ENCODE assay signal across 8 cellular contexts in genomic region chr19:42253245-42254082, GRCh38. TPM values are rescaled to one million over a fixed set of nuclear protein-coding genes. Genes with fewer than 3 reads are reported as not detected.
DNase-seq lines count a peak whose midpoint lies in the region; ATAC-seq, FAIRE-seq and TF ChIP-seq lines count a peak whose summit lies in the region.

No MANE protein-coding gene starts in this region.

- peak overlapping the region; percentile 79 to 97 (median 97) for H3K27ac Mint-ChIP-seq in CD4-positive, CD25-positive, alpha-beta regulatory T cell
- H3K27ac Mint-ChIP-seq in activated CD8-positive, alpha-beta T cell treated with anti-CD3 and anti-CD28 coated beads for 36 hours, result peak overlapping the region; percentile 91
- H3K27ac Mint-ChIP-seq in mesothelial cell of epicardium, result peak overlapping the region; percentile 96
- peak overlapping the region; percentile 95 for H3K27ac Mint-ChIP-seq in stimulated activated memory B cell treated with anti-CD40 and anti-IgM and Interleukin-4, amounts not matched to agents 10 μg/mL and 1 μg/mL and 100 μg/mL, for 72 hours

- peak overlapping the region; percentile 91 for H4K8ac ChIP-seq in H1 (ENCODE audit: extremely low read depth, insufficient read depth, low read length)

- no peak overlapping the region for H3K23ac ChIP-seq in H1 (ENCODE audit: insufficient read length)

- no peaks in the 10 kb centered on the region for H3K36me3 Mint-ChIP-seq in CD4-positive, CD25-positive, alpha-beta regulatory T cell
- peaks cover 24% of the 10 kb centered on the region for H3K36me3 Mint-ChIP-seq in activated CD8-positive, alpha-beta T cell treated with anti-CD3 and anti-CD28 coated beads for 36 hours (ENCODE audit: low read depth)
- peaks cover 4% of the 10 kb centered on the region for H3K36me3 Mint-ChIP-seq in mesothelial cell of epicardium
- H3K36me3 Mint-ChIP-seq in stimulated activated memory B cell treated with anti-CD40 and anti-IgM and Interleukin-4, amounts not matched to agents 10 μg/mL and 1 μg/mL and 100 μg/mL, for 72 hours, result peaks cover 6% of the 10 kb centered on the region

- no peak for TF ChIP-seq CTCF in activated CD8-positive, alpha-beta T cell treated with anti-CD3 and anti-CD28 coated beads for 36 hours (IDR thresholded peaks at IDR 0.05)
- TF ChIP-seq CTCF in H1 (IDR thresholded peaks at IDR 0.05; ENCODE audit: control extremely low read depth in 1 of 3, insufficient read depth in 1 of 3, low read depth in 1 of 3, low read length in 3 of 3) (no peak), mesothelial cell of epicardium (IDR thresholded peaks at IDR 0.05; ENCODE audit: unreplicated experiment) (no peak)

- WGBS in H1 (ENCODE audit: extremely low coverage in 1 of 2, insufficient coverage in 1 of 2, insufficient read length in 1 of 2, insufficient replicate concordance in 2 of 2, low coverage in 1 of 2, low lambda C conversion rate in 2 of 2, missing lambda C conversion rate in 1 of 2), 2 experiments, result 1% methylated on average over 17 of the region's 71 CpGs; no CpG with 5 or more reads in 1 of the 2 experiments

- H3K79me1 ChIP-seq in H1 (ENCODE audit: low read depth, low read length), result peaks cover 15% of the 10 kb centered on the region

- H2BK5ac ChIP-seq in H1 (ENCODE audit: low read depth, low read length), result peak overlapping the region; percentile 97

- POLR2A ChIA-PET in activated CD8-positive, alpha-beta T cell treated with anti-CD3 and anti-CD28 coated beads for 36 hours (lab: Charles Lee), result interaction anchor here (0.6 to 15.0 kb wide), 4 partner anchors 17 to 292 kb away, joined by 3 to 119 read pairs (median 10); no protein-coding TSS in a partner anchor
- POLR2A ChIA-PET in H1 (lab: Charles Lee; ENCODE audit: partially characterized antibody), result interaction anchor here (1.3 to 4.4 kb wide), 2 partner anchors 26 to 32 kb away, joined by 3 to 15 read pairs; no protein-coding TSS in a partner anchor

- H3K9ac ChIP-seq in H1 (replicated peaks in 1 of 4; ENCODE audit: extremely low read depth in 1 of 4, low read depth in 3 of 4, low read length in 3 of 4), result peak overlapping the region in 3 of 4 experiments; percentile 41 to 80 (median 61); a peak in 6 of 7 replicates

- H4K91ac ChIP-seq in H1 (replicated peaks; ENCODE audit: insufficient read length, low read length), result peak overlapping the region; percentile 58

- H3K14ac ChIP-seq in H1 (ENCODE audit: insufficient read length), result no peak overlapping the region

- no peak overlapping the region for H2AK5ac ChIP-seq in H1 (ENCODE audit: low read depth, low read length)

- peak overlapping the region; percentile 77 to 87 for H3K4me2 ChIP-seq in H1 (ENCODE audit: insufficient read depth in 1 of 2, low read depth in 2 of 2, low read length in 2 of 2)

- H3K4ac ChIP-seq in H1 (replicated peaks; ENCODE audit: insufficient read length, low read depth, low read length), result no peak overlapping the region

- H3K27me3 Mint-ChIP-seq in CD4-positive, CD25-positive, alpha-beta regulatory T cell, result peaks cover 12% of the 10 kb centered on the region
- peaks cover 5% of the 10 kb centered on the region for H3K27me3 Mint-ChIP-seq in activated CD8-positive, alpha-beta T cell treated with anti-CD3 and anti-CD28 coated beads for 36 hours
- H3K27me3 Mint-ChIP-seq in mesothelial cell of epicardium (ENCODE audit: low read depth), result no peaks in the 10 kb centered on the region
- peaks cover 16% of the 10 kb centered on the region for H3K27me3 Mint-ChIP-seq in stimulated activated memory B cell treated with anti-CD40 and anti-IgM and Interleukin-4, amounts not matched to agents 10 μg/mL and 1 μg/mL and 100 μg/mL, for 72 hours

- CTCF ChIA-PET in activated CD8-positive, alpha-beta T cell treated with anti-CD3 and anti-CD28 coated beads for 36 hours (lab: Charles Lee), result interaction anchor here (4.1 kb wide), 1 partner anchor 25 kb away, joined by 29 read pairs; no protein-coding TSS in a partner anchor
- CTCF ChIA-PET in H1 (lab: Charles Lee; ENCODE audit: partially characterized antibody), result interaction anchor here (11.8 kb wide), 1 partner anchor 39 kb away, joined by 155 read pairs; no protein-coding TSS in a partner anchor

- peak overlapping the region; percentile 97 for H3K18ac ChIP-seq in H1 (ENCODE audit: extremely low read depth, low read length)

- 0 out of 2 replicates have a peak overlapping the region, but pooled peaks have one; percentile 80 for H2BK12ac ChIP-seq in H1 (ENCODE audit: low read depth, low read length)

- H3K27ac ChIP-seq in CD4-positive, CD25-positive, alpha-beta regulatory T cell (ENCODE audit: insufficient read depth, low read length, poor library complexity, severe bottlenecking), result peak overlapping the region; percentile 96
- H3K27ac ChIP-seq in H1 (ENCODE audit: low read depth, low read length), result peak overlapping the region; percentile 89

- peaks cover 13% of the 10 kb centered on the region; the same call in 1 of the 2 replicates for H3K23me2 ChIP-seq in H1 (ENCODE audit: low read depth, low read length)

- peaks cover 0 to 43% (median 16%) of the 10 kb centered on the region in 4 donors for H3K4me1 Mint-ChIP-seq in CD4-positive, CD25-positive, alpha-beta regulatory T cell
- peaks cover 30% of the 10 kb centered on the region for H3K4me1 Mint-ChIP-seq in activated CD8-positive, alpha-beta T cell treated with anti-CD3 and anti-CD28 coated beads for 36 hours (ENCODE audit: low read depth)
- peaks cover 29% of the 10 kb centered on the region for H3K4me1 Mint-ChIP-seq in mesothelial cell of epicardium
- peaks cover 41% of the 10 kb centered on the region for H3K4me1 Mint-ChIP-seq in stimulated activated memory B cell treated with anti-CD40 and anti-IgM and Interleukin-4, amounts not matched to agents 10 μg/mL and 1 μg/mL and 100 μg/mL, for 72 hours

- no peaks in the 10 kb centered on the region for H3K27me3 ChIP-seq in CD4-positive, CD25-positive, alpha-beta regulatory T cell (ENCODE audit: control insufficient read depth, insufficient read depth, low read length)
- peaks cover 0 to 3% (median 2%) of the 10 kb centered on the region in 4 experiments; a peak in 2 of 7 replicates for H3K27me3 ChIP-seq in H1 (replicated peaks in 1 of 4; ENCODE audit: control insufficient read depth in 3 of 4, extremely low read depth in 1 of 4, insufficient read depth in 3 of 4, low read length in 3 of 4)

- H4K5ac ChIP-seq in H1 (ENCODE audit: insufficient read length, low read depth, low read length), result peak overlapping the region; percentile 81

- TF ChIP-seq EP300 in H1 (IDR thresholded peaks at IDR 0.05; ENCODE audit: borderline replicate concordance in 1 of 2, low read depth in 2 of 2, low read length in 2 of 2), result no peak

- intact Hi-C loops in activated CD8-positive, alpha-beta T cell treated with anti-CD3 and anti-CD28 coated beads for 36 hours (cut with micrococcal nuclease), result loop anchor here (2.0 kb wide), 1 partner anchor 15 kb away; the partner anchor contains the start of gene CIC

- no peak for TF ChIP-seq RAD21 in H1 (IDR thresholded peaks at IDR 0.05 in 1 of 2, conservative IDR thresholded peaks at IDR 0.05 in 1 of 2; ENCODE audit: low read depth in 2 of 2, low read length in 2 of 2)

- H2BK120ac ChIP-seq in H1 (replicated peaks; ENCODE audit: low read depth, low read length), result no peak overlapping the region

- H3K9me3 Mint-ChIP-seq in CD4-positive, CD25-positive, alpha-beta regulatory T cell, result no peaks in the 10 kb centered on the region
- H3K9me3 Mint-ChIP-seq in activated CD8-positive, alpha-beta T cell treated with anti-CD3 and anti-CD28 coated beads for 36 hours, result no peaks in the 10 kb centered on the region
- no peaks in the 10 kb centered on the region for H3K9me3 Mint-ChIP-seq in mesothelial cell of epicardium
- no peaks in the 10 kb centered on the region for H3K9me3 Mint-ChIP-seq in stimulated activated memory B cell treated with anti-CD40 and anti-IgM and Interleukin-4, amounts not matched to agents 10 μg/mL and 1 μg/mL and 100 μg/mL, for 72 hours

- H3K4me3 Mint-ChIP-seq in CD4-positive, CD25-positive, alpha-beta regulatory T cell, result peak overlapping the region; percentile 91 to 97 (median 94)
- peak overlapping the region; percentile 95 for H3K4me3 Mint-ChIP-seq in activated CD8-positive, alpha-beta T cell treated with anti-CD3 and anti-CD28 coated beads for 36 hours
- H3K4me3 Mint-ChIP-seq in mesothelial cell of epicardium, result peak overlapping the region; percentile 88
- H3K4me3 Mint-ChIP-seq in stimulated activated memory B cell treated with anti-CD40 and anti-IgM and Interleukin-4, amounts not matched to agents 10 μg/mL and 1 μg/mL and 100 μg/mL, for 72 hours, result peak overlapping the region; percentile 98

- peak in 1 of 2 experiments; percentile 72; a peak in 1 of 3 replicates for TF ChIP-seq POLR2A in H1 (IDR thresholded peaks at IDR 0.05; ENCODE audit: control extremely low read depth in 1 of 2, low read depth in 2 of 2, low read length in 2 of 2)

- H3K4me1 ChIP-seq in CD4-positive, CD25-positive, alpha-beta regulatory T cell (ENCODE audit: control insufficient read depth, insufficient read depth, low read length, poor library complexity, severe bottlenecking), result peaks cover 38% of the 10 kb centered on the region
- H3K4me1 ChIP-seq in H1 (replicated peaks in 1 of 4; ENCODE audit: control insufficient read depth in 3 of 4, insufficient read depth in 4 of 4, low read length in 3 of 4), result peaks cover 11 to 29% (median 21%) of the 10 kb centered on the region in 4 experiments

- H2AFZ ChIP-seq in H1 (ENCODE audit: low read length), result no peak overlapping the region

- H2BK20ac ChIP-seq in H1 (ENCODE audit: low read length), result no peak overlapping the region

- H2BK15ac ChIP-seq in H1 (ENCODE audit: low read length), result no peak overlapping the region

- peaks cover 4 to 33% of the 10 kb centered on the region in 2 experiments; a peak in 3 of 4 replicates for H3K79me2 ChIP-seq in H1 (ENCODE audit: control insufficient read depth in 1 of 2, insufficient read depth in 2 of 2, low read length in 2 of 2)

- H3K4me3 ChIP-seq in CD4-positive, CD25-positive, alpha-beta regulatory T cell (ENCODE audit: low read depth, low read length), result peak overlapping the region; percentile 37
- H3K4me3 ChIP-seq in H1 (ENCODE audit: extremely low read depth in 1 of 4, insufficient read depth in 2 of 4, low read depth in 3 of 4, low read length in 4 of 4), result peak overlapping the region; percentile 61 to 99 (median 75)

- H3K9me3 ChIP-seq in CD4-positive, CD25-positive, alpha-beta regulatory T cell (ENCODE audit: control insufficient read depth in 2 of 2, low read length in 2 of 2), result no peaks in the 10 kb centered on the region
- H3K9me3 ChIP-seq in H1 (ENCODE audit: insufficient read depth in 2 of 2, low read depth in 1 of 2, low read length in 1 of 2), result no peaks in the 10 kb centered on the region

- no peak for FAIRE-seq in H1 (lab: Jason Lieb, UNC)

- peak; percentile 45 to 69 (median 57) for DNase-seq in CD4-positive, CD25-positive, alpha-beta regulatory T cell
- DNase-seq in NCI-H526 (lab: John Stamatoyannopoulos, UW) (peak; percentile 66 to 89), H1 (ENCODE audit: low read depth in 1 of 2, low spot score in 2 of 2) (peak in 1 of 2 experiments; percentile 81), mesothelial cell of epicardium (ENCODE audit: low spot score in 2 of 2, unreplicated experiment in 2 of 2) (peak; percentile 62 to 75), inferior parietal cortex (ENCODE audit: extremely low spot score) (no peak)
- DNase-seq in activated CD8-positive, alpha-beta T cell treated with anti-CD3 and anti-CD28 coated beads for 36 hours, result peak; percentile 74

- H4K20me1 ChIP-seq in H1 (replicated peaks in 1 of 2; ENCODE audit: control insufficient read depth in 1 of 2, insufficient read depth in 2 of 2, low read length in 2 of 2), result peaks cover 6 to 18% of the 10 kb centered on the region in 2 experiments

- peak overlapping the region; percentile 70 for H3K56ac ChIP-seq in H1 (replicated peaks; ENCODE audit: insufficient read length, low read depth, low read length)

- peak; percentile 10 to 14 for ATAC-seq in CD4-positive, CD25-positive, alpha-beta regulatory T cell (ENCODE audit: low read depth in 2 of 2)
- ATAC-seq in GM21786 (IDR thresholded peaks at IDR 0.05; ENCODE audit: unreplicated experiment), result peak; percentile 13
- ATAC-seq in activated CD8-positive, alpha-beta T cell treated with anti-CD3 and anti-CD28 coated beads for 36 hours, result peak; percentile 17
- ATAC-seq in stimulated activated memory B cell treated with anti-CD40 and anti-IgM and Interleukin-4, amounts not matched to agents 10 μg/mL and 1 μg/mL and 100 μg/mL, for 72 hours, result peak; percentile 50

- H3K36me3 ChIP-seq in CD4-positive, CD25-positive, alpha-beta regulatory T cell (ENCODE audit: control insufficient read depth, insufficient read depth, low read length), result no peaks in the 10 kb centered on the region
- peaks cover 0 to 18% (median 4%) of the 10 kb centered on the region in 4 experiments; a peak in 4 of 8 replicates for H3K36me3 ChIP-seq in H1 (ENCODE audit: control insufficient read depth in 2 of 4, insufficient read depth in 4 of 4, low read length in 3 of 4)

RNA-seq across cellular contexts. Expression of gene ERF, which starts 1.5 kb away (rescaled TPM):
- 96.4 TPM for total RNA-seq in CD4-positive, CD25-positive, alpha-beta regulatory T cell
- 1 to 10 TPM; 1.4 to 7.5 (median 2.6) TPM for polyA plus RNA-seq in CD4-positive, CD25-positive, alpha-beta regulatory T cell
- total RNA-seq in activated CD8-positive, alpha-beta T cell treated with anti-CD3 and anti-CD28 coated beads for 36 hours, result 10 to 100 TPM; 60.0 to 69.2 TPM
- total RNA-seq in H1 (2021; fragmentation: NEBNext Ultra II Directional; extraction: Animal tissue kit (Norgen Biotek cat#: 25700)), result 62.7 and 73.9 TPM in 2 replicates
- polyA plus RNA-seq in H1 (2011; rRNA removed), result 43.7 and 67.6 TPM in 2 replicates
- polyA plus RNA-seq in H1 (2011; cell fraction: cytosol; rRNA removed), result 45.9 TPM
- polyA plus RNA-seq in H1 (2011; cell fraction: nucleus; rRNA removed), result 144 TPM
- 39.2 to 53.3 TPM (median 50.3 TPM) in 4 replicates for polyA plus RNA-seq in H1 (2012, experiment 1 of 2)
- polyA plus RNA-seq in H1 (2012, experiment 2 of 2), result 34.9 TPM
- 40.5 TPM for polyA plus RNA-seq in H1 (2013, experiment 1 of 2)
- 40.3 TPM for polyA plus RNA-seq in H1 (2013, experiment 2 of 2)
- polyA minus RNA-seq in H1 (2011; rRNA and poly(A)+ RNA removed), result 20.2 and 23.3 TPM in 2 replicates
- 39.0 TPM for polyA minus RNA-seq in H1 (2011; cell fraction: cytosol; rRNA and poly(A)+ RNA removed)
- polyA minus RNA-seq in H1 (2011; cell fraction: nucleus; rRNA and poly(A)+ RNA removed), result 34.2 TPM
- 90.4 to 106 TPM (median 92.1 TPM) in 3 replicates for total RNA-seq in mesothelial cell of epicardium

RNA-seq across cellular contexts. Expression of gene GSK3A, which starts 11.1 kb away (rescaled TPM):
- 31.3 TPM for total RNA-seq in CD4-positive, CD25-positive, alpha-beta regulatory T cell
- 10 to 100 TPM; 12.0 to 16.0 (median 12.9) TPM for polyA plus RNA-seq in CD4-positive, CD25-positive, alpha-beta regulatory T cell
- 10 to 100 TPM; 30.5 to 31.7 TPM for total RNA-seq in activated CD8-positive, alpha-beta T cell treated with anti-CD3 and anti-CD28 coated beads for 36 hours
- 54.9 and 55.3 TPM in 2 replicates for total RNA-seq in H1 (2021; fragmentation: NEBNext Ultra II Directional; extraction: Animal tissue kit (Norgen Biotek cat#: 25700))
- 84.0 and 89.0 TPM in 2 replicates for polyA plus RNA-seq in H1 (2011; rRNA removed)
- 50.8 TPM for polyA plus RNA-seq in H1 (2011; cell fraction: cytosol; rRNA removed)
- polyA plus RNA-seq in H1 (2011; cell fraction: nucleus; rRNA removed), result 64.5 TPM
- 47.7 to 66.9 TPM (median 65.1 TPM) in 4 replicates for polyA plus RNA-seq in H1 (2012, experiment 1 of 2)
- polyA plus RNA-seq in H1 (2012, experiment 2 of 2), result 72.4 TPM
- polyA plus RNA-seq in H1 (2013, experiment 1 of 2), result 70.7 TPM
- 64.0 TPM for polyA plus RNA-seq in H1 (2013, experiment 2 of 2)
- polyA minus RNA-seq in H1 (2011; rRNA and poly(A)+ RNA removed), result 33.0 and 46.2 TPM in 2 replicates
- 23.0 TPM for polyA minus RNA-seq in H1 (2011; cell fraction: cytosol; rRNA and poly(A)+ RNA removed)
- 13.5 TPM for polyA minus RNA-seq in H1 (2011; cell fraction: nucleus; rRNA and poly(A)+ RNA removed)
- total RNA-seq in mesothelial cell of epicardium, result 42.9 to 45.5 TPM (median 44.6 TPM) in 3 replicates

RNA-seq across cellular contexts. Expression of gene CIC, which starts 15.6 kb away (rescaled TPM):
- 124 TPM for total RNA-seq in CD4-positive, CD25-positive, alpha-beta regulatory T cell
- under 1 TPM; 0.41 to 0.91 (median 0.68) TPM for polyA plus RNA-seq in CD4-positive, CD25-positive, alpha-beta regulatory T cell
- 10 to 100 TPM; 60.7 to 65.6 TPM for total RNA-seq in activated CD8-positive, alpha-beta T cell treated with anti-CD3 and anti-CD28 coated beads for 36 hours
- 43.6 and 48.4 TPM in 2 replicates for total RNA-seq in H1 (2021; fragmentation: NEBNext Ultra II Directional; extraction: Animal tissue kit (Norgen Biotek cat#: 25700))
- 13.2 and 23.1 TPM in 2 replicates for polyA plus RNA-seq in H1 (2011; rRNA removed)
- polyA plus RNA-seq in H1 (2011; cell fraction: cytosol; rRNA removed), result 12.9 TPM
- polyA plus RNA-seq in H1 (2011; cell fraction: nucleus; rRNA removed), result 85.4 TPM
- polyA plus RNA-seq in H1 (2012, experiment 1 of 2), result 26.5 to 45.2 TPM (median 39.7 TPM) in 4 replicates
- 24.2 TPM for polyA plus RNA-seq in H1 (2012, experiment 2 of 2)
- polyA plus RNA-seq in H1 (2013, experiment 1 of 2), result 28.3 TPM
- 27.0 TPM for polyA plus RNA-seq in H1 (2013, experiment 2 of 2)
- 3.7 and 5.1 TPM in 2 replicates for polyA minus RNA-seq in H1 (2011; rRNA and poly(A)+ RNA removed)
- polyA minus RNA-seq in H1 (2011; cell fraction: cytosol; rRNA and poly(A)+ RNA removed), result 18.2 TPM
- 17.1 TPM for polyA minus RNA-seq in H1 (2011; cell fraction: nucleus; rRNA and poly(A)+ RNA removed)
- total RNA-seq in mesothelial cell of epicardium, result 84.0 to 90.9 TPM (median 90.8 TPM) in 3 replicates

RNA-seq across cellular contexts. Expression of gene ZNF526, which starts 33.4 kb away (rescaled TPM):
- 8.8 TPM for total RNA-seq in CD4-positive, CD25-positive, alpha-beta regulatory T cell
- 1 to 10 TPM; 4.0 to 7.7 (median 5.3) TPM for polyA plus RNA-seq in CD4-positive, CD25-positive, alpha-beta regulatory T cell
- total RNA-seq in activated CD8-positive, alpha-beta T cell treated with anti-CD3 and anti-CD28 coated beads for 36 hours, result 10 to 100 TPM; 12.0 to 12.3 TPM
- 13.5 and 14.1 TPM in 2 replicates for total RNA-seq in H1 (2021; fragmentation: NEBNext Ultra II Directional; extraction: Animal tissue kit (Norgen Biotek cat#: 25700))
- polyA plus RNA-seq in H1 (2011; rRNA removed), result 8.4 and 10.0 TPM in 2 replicates
- 5.9 TPM for polyA plus RNA-seq in H1 (2011; cell fraction: cytosol; rRNA removed)
- 8.1 TPM for polyA plus RNA-seq in H1 (2011; cell fraction: nucleus; rRNA removed)
- polyA plus RNA-seq in H1 (2012, experiment 1 of 2), result 8.9 to 13.4 TPM (median 11.7 TPM) in 4 replicates
- polyA plus RNA-seq in H1 (2012, experiment 2 of 2), result 12.1 TPM
- 5.9 TPM for polyA plus RNA-seq in H1 (2013, experiment 1 of 2)
- polyA plus RNA-seq in H1 (2013, experiment 2 of 2), result 5.6 TPM
- 17.3 and 18.5 TPM in 2 replicates for polyA minus RNA-seq in H1 (2011; rRNA and poly(A)+ RNA removed)
- polyA minus RNA-seq in H1 (2011; cell fraction: cytosol; rRNA and poly(A)+ RNA removed), result 9.7 TPM
- 13.3 TPM for polyA minus RNA-seq in H1 (2011; cell fraction: nucleus; rRNA and poly(A)+ RNA removed)
- 12.3 to 13.4 TPM (median 13.3 TPM) in 3 replicates for total RNA-seq in mesothelial cell of epicardium

RNA-seq across cellular contexts. Expression of gene DEDD2, which starts 36.0 kb away (rescaled TPM):
- total RNA-seq in CD4-positive, CD25-positive, alpha-beta regulatory T cell, result 99.8 TPM
- polyA plus RNA-seq in CD4-positive, CD25-positive, alpha-beta regulatory T cell, result 100 to 1,000 TPM; 155 to 179 (median 161) TPM
- total RNA-seq in activated CD8-positive, alpha-beta T cell treated with anti-CD3 and anti-CD28 coated beads for 36 hours, result 10 to 100 TPM; 21.7 to 22.5 TPM
- total RNA-seq in H1 (2021; fragmentation: NEBNext Ultra II Directional; extraction: Animal tissue kit (Norgen Biotek cat#: 25700)), result 32.6 and 37.8 TPM in 2 replicates
- 65.0 and 74.3 TPM in 2 replicates for polyA plus RNA-seq in H1 (2011; rRNA removed)
- 64.5 TPM for polyA plus RNA-seq in H1 (2011; cell fraction: cytosol; rRNA removed)
- polyA plus RNA-seq in H1 (2011; cell fraction: nucleus; rRNA removed), result 52.0 TPM
- polyA plus RNA-seq in H1 (2012, experiment 1 of 2), result 29.1 to 44.2 TPM (median 37.3 TPM) in 4 replicates
- 36.5 TPM for polyA plus RNA-seq in H1 (2012, experiment 2 of 2)
- 20.7 TPM for polyA plus RNA-seq in H1 (2013, experiment 1 of 2)
- polyA plus RNA-seq in H1 (2013, experiment 2 of 2), result 22.1 TPM
- polyA minus RNA-seq in H1 (2011; rRNA and poly(A)+ RNA removed), result 22.7 and 27.2 TPM in 2 replicates
- polyA minus RNA-seq in H1 (2011; cell fraction: cytosol; rRNA and poly(A)+ RNA removed), result 19.7 TPM
- polyA minus RNA-seq in H1 (2011; cell fraction: nucleus; rRNA and poly(A)+ RNA removed), result 20.2 TPM
- 21.3 to 24.0 TPM (median 23.7 TPM) in 3 replicates for total RNA-seq in mesothelial cell of epicardium
